Comparison of ENCODE assay signal across 9 cellular contexts in genomic region chr22:49930596-49931412, GRCh38. TPM values are rescaled to one million over a fixed set of nuclear protein-coding genes. Genes with fewer than 3 reads are reported as not detected.
DNase-seq lines count a peak whose midpoint lies in the region; ATAC-seq and TF ChIP-seq lines count a peak whose summit lies in the region.
"Had no signal": no experiment of that assay in that cellular context is flagged by ENCODE, and none has a peak within 500 bp of the region (broad histone marks: within the 10 kb centered on the region; RNA-seq: fewer than 3 reads in every experiment).

No MANE protein-coding gene starts in this region.

- no peaks in the 10 kb centered on the region for H3K36me3 ChIP-seq in MG63
- H3K36me3 ChIP-seq in right lobe of liver, result peaks cover 0 to 2% (median 0%) of the 10 kb centered on the region in 4 donors
- no peaks in the 10 kb centered on the region for H3K36me3 ChIP-seq in thoracic aorta
- H3K36me3 ChIP-seq: ovary had no signal

- POLR2A ChIA-PET in AG04449 (lab: Yijun Ruan, JAX), result no interaction called here
- POLR2A ChIA-PET in GM10248 (lab: Yijun Ruan, JAX), result interaction anchor here (0.5 to 1.1 kb wide), 3 partner anchors 31 to 173 kb away, joined by 3 to 9 read pairs (median 7); no protein-coding TSS in a partner anchor

- ATAC-seq in right lobe of liver, result peak; percentile 64 to 82 (median 74)
- ATAC-seq in thoracic aorta (ENCODE audit: insufficient number of reproducible peaks, low FRiP score, low read depth), result peak; percentile 23
- ATAC-seq in GM18505 (IDR thresholded peaks at IDR 0.05; ENCODE audit: unreplicated experiment), result no peak

- H3K27me3 Mint-ChIP-seq in T-helper 1 cell treated with Interleukin-12 subunit alpha and Interleukin-12 subunit beta and Interleukin-4 antibody, amounts not matched to agents 30 μg/mL and 1 μg/mL, for 36 hours (ENCODE audit: low read depth), result no peaks in the 10 kb centered on the region
- H3K27me3 Mint-ChIP-seq in chondrocyte (ENCODE audit: low read depth), result no peaks in the 10 kb centered on the region

- H3K27ac ChIP-seq in right lobe of liver (peak overlapping the region in 1 of 3 donors; percentile 20), thoracic aorta (peak overlapping the region in 1 of 2 donors; percentile 50)

- WGBS in right lobe of liver (ENCODE audit: insufficient coverage, low coverage, low lambda C conversion rate, missing lambda C conversion rate), result 28% methylated on average over 3 of the region's 14 CpGs

- intact Hi-C loops in right lobe of liver (cut with DNase I), result loop anchor here in 1 of 2 donors (10.0 kb wide), 1 partner anchor 64 kb away; no protein-coding TSS in a partner anchor

- no peaks in the 10 kb centered on the region for H3K9me3 Mint-ChIP-seq in T-helper 1 cell treated with Interleukin-12 subunit alpha and Interleukin-12 subunit beta and Interleukin-4 antibody, amounts not matched to agents 30 μg/mL and 1 μg/mL, for 36 hours
- no peaks in the 10 kb centered on the region for H3K9me3 Mint-ChIP-seq in chondrocyte (ENCODE audit: low read depth)

- DNase-seq in AG04449 (ENCODE audit: low read depth, low spot score) (no peak), GM10248 (ENCODE audit: extremely low spot score) (peak; percentile 63), MG63 (peak; percentile 33), chondrocyte (ENCODE audit: low spot score) (no peak), right lobe of liver (peak; percentile 72 to 86 (median 74)), thoracic aorta (ENCODE audit: low spot score) (peak; percentile 52)

- TF ChIP-seq CTCF in AG04449 (IDR thresholded peaks at IDR 0.05; ENCODE audit: insufficient read depth, low read length, missing control alignments), result peak; percentile 64
- peak; percentile 80 for TF ChIP-seq CTCF in GM10248 (IDR thresholded peaks at IDR 0.05; ENCODE audit: control extremely low read depth, extremely low read depth, low read depth, missing control alignments)
- peak; percentile 78 for TF ChIP-seq CTCF in chondrocyte (IDR thresholded peaks at IDR 0.05)
- peak; percentile 62 to 80 (median 76) for TF ChIP-seq CTCF in right lobe of liver (IDR thresholded peaks at IDR 0.05)
- peak; percentile 48 for TF ChIP-seq CTCF in thoracic aorta (IDR thresholded peaks at IDR 0.05)

- CTCF ChIA-PET in AG04449 (lab: Yijun Ruan, JAX) (interaction anchor here (0.7 to 5.3 kb wide), 26 partner anchors 9 to 301 kb away, joined by 3 to 165 read pairs (median 4); partner anchors contain the start of gene IL17REL), GM10248 (lab: Yijun Ruan, JAX) (interaction anchor here (0.8 to 5.3 kb wide), 40 partner anchors 9 to 311 kb away, joined by 3 to 90 read pairs (median 5); partner anchors contain the start of genes ALG12, CRELD2 and IL17REL)

- peaks cover 0 to 28% (median 16%) of the 10 kb centered on the region in 4 donors for H3K4me1 ChIP-seq in right lobe of liver
- peaks cover 20 to 43% of the 10 kb centered on the region in 2 donors for H3K4me1 ChIP-seq in thoracic aorta (ENCODE audit: control insufficient read depth in 1 of 2, low read depth in 2 of 2)

- peak overlapping the region; percentile 71 for H3K27ac Mint-ChIP-seq in T-helper 1 cell treated with Interleukin-12 subunit alpha and Interleukin-12 subunit beta and Interleukin-4 antibody, amounts not matched to agents 30 μg/mL and 1 μg/mL, for 36 hours
- no peak overlapping the region for H3K27ac Mint-ChIP-seq in chondrocyte (ENCODE audit: unreplicated experiment)

- peak overlapping the region; percentile 51 for H3K4me3 Mint-ChIP-seq in T-helper 1 cell treated with Interleukin-12 subunit alpha and Interleukin-12 subunit beta and Interleukin-4 antibody, amounts not matched to agents 30 μg/mL and 1 μg/mL, for 36 hours
- H3K4me3 Mint-ChIP-seq in chondrocyte (ENCODE audit: unreplicated experiment), result no peak overlapping the region

- peaks cover 8% of the 10 kb centered on the region for H3K36me3 Mint-ChIP-seq in T-helper 1 cell treated with Interleukin-12 subunit alpha and Interleukin-12 subunit beta and Interleukin-4 antibody, amounts not matched to agents 30 μg/mL and 1 μg/mL, for 36 hours (ENCODE audit: low read depth)
- H3K36me3 Mint-ChIP-seq in chondrocyte (ENCODE audit: low read depth), result peaks cover 2% of the 10 kb centered on the region

- no peak overlapping the region for H3K4me3 ChIP-seq in AG04449 (ENCODE audit: low read depth, low read length)
- H3K4me3 ChIP-seq in MG63, result no peak overlapping the region
- H3K4me3 ChIP-seq in right lobe of liver, result no peak overlapping the region
- no peak overlapping the region for H3K4me3 ChIP-seq in thoracic aorta
- H3K4me3 ChIP-seq: ovary had no signal

- no peaks in the 10 kb centered on the region for H3K27me3 ChIP-seq in MG63
- no peaks in the 10 kb centered on the region for H3K27me3 ChIP-seq in right lobe of liver
- H3K27me3 ChIP-seq in thoracic aorta (replicated peaks; ENCODE audit: insufficient read depth), result no peaks in the 10 kb centered on the region
- H3K27me3 ChIP-seq: ovary had no signal

- TF ChIP-seq POLR2A in right lobe of liver (IDR thresholded peaks at IDR 0.05) (no peak), GM18505 (IDR thresholded peaks at IDR 0.05; ENCODE audit: borderline replicate concordance, extremely low read depth, insufficient read depth, insufficient read length) (no peak)

- peaks cover 22% of the 10 kb centered on the region for H3K4me1 Mint-ChIP-seq in T-helper 1 cell treated with Interleukin-12 subunit alpha and Interleukin-12 subunit beta and Interleukin-4 antibody, amounts not matched to agents 30 μg/mL and 1 μg/mL, for 36 hours (ENCODE audit: low read depth)
- peaks cover 12% of the 10 kb centered on the region for H3K4me1 Mint-ChIP-seq in chondrocyte (ENCODE audit: low read depth)

- H3K9me3 ChIP-seq in MG63 (no peaks in the 10 kb centered on the region), right lobe of liver (no peaks in the 10 kb centered on the region), thoracic aorta (no peaks in the 10 kb centered on the region)
- H3K9me3 ChIP-seq: ovary had no signal

RNA-seq across cellular contexts. Expression of gene CRELD2, which starts 12.4 kb away (rescaled TPM):
- total RNA-seq in MG63 (2014; rRNA removed; shearing (Covaris generic); ENCODE audit: low replicate concordance), result 41.8 and 71.8 TPM in 2 replicates
- total RNA-seq in chondrocyte (44.3 to 117 TPM (median 49.9 TPM) in 3 replicates), right lobe of liver (10 to 100 TPM; 26.0 to 56.4 (median 47.8) TPM), thoracic aorta (10 to 100 TPM; 46.1 to 60.1 TPM)

RNA-seq across cellular contexts. Expression of gene ALG12, which starts 12.6 kb away (rescaled TPM):
- 14.1 and 34.2 TPM in 2 replicates for total RNA-seq in MG63 (2014; rRNA removed; shearing (Covaris generic); ENCODE audit: low replicate concordance)
- 18.7 to 27.3 TPM (median 20.6 TPM) in 3 replicates for total RNA-seq in chondrocyte
- total RNA-seq in right lobe of liver, result 10 to 100 TPM; 15.1 to 19.0 (median 16.6) TPM
- 10 to 100 TPM; 17.4 to 30.1 TPM for total RNA-seq in thoracic aorta

RNA-seq across cellular contexts. Expression of gene PIM3, which starts 29.8 kb away (rescaled TPM):
- 29.3 and 37.1 TPM in 2 replicates for total RNA-seq in MG63 (2014; rRNA removed; shearing (Covaris generic); ENCODE audit: low replicate concordance)
- total RNA-seq in chondrocyte (12.0 to 18.2 TPM (median 16.8 TPM) in 3 replicates), right lobe of liver (10 to 100 TPM; 26.7 to 64.4 (median 32.8) TPM), thoracic aorta (100 to 1,000 TPM in 1 of 2 donors, 10 to 100 TPM in 1; 54.0 to 112 TPM)

Comparison
In these comparisons a context has a peak if more than half of its experiments do, and no peak if none do; other contexts are left out.
1. DNase-seq: peak in GM10248 (single experiment), MG63 (single experiment), right lobe of liver (3 of 3) and thoracic aorta (single experiment); none in AG04449 (single experiment) and chondrocyte (single experiment).
2. Peak in every context shown above with its lines, with median percentiles within 50 percentile points of each other: CTCF ChIP-seq.